Comparison of ENCODE assay signal across 15 cellular contexts in genomic region chr17:56808503-56808902, GRCh38. TPM values are rescaled to one million over a fixed set of nuclear protein-coding genes. Genes with fewer than 3 reads are reported as not detected.
DNase-seq lines count a peak whose midpoint lies in the region; ATAC-seq and TF ChIP-seq lines count a peak whose summit lies in the region.
"Had no signal": no experiment of that assay in that cellular context is flagged by ENCODE, and none has a peak within 500 bp of the region (broad histone marks: within the 10 kb centered on the region; RNA-seq: fewer than 3 reads in every experiment).

No MANE protein-coding gene starts in this region.

- whole genome bisulfite sequencing in sigmoid colon, 2 donors, result 61 to 67% methylated on average over 3 of the region's 3 CpGs

- peak overlapping the region in 3 of 4 donors; percentile 51 to 65 (median 65) for H3K27ac ChIP-seq in sigmoid colon
- H3K27ac ChIP-seq: colonic mucosa, PC-9, transverse colon had no signal

- TF ChIP-seq CTCF in sigmoid colon (IDR thresholded peaks at IDR 0.05), result no peak

- TF ChIP-seq EP300 in sigmoid colon (IDR thresholded peaks at IDR 0.05), result peak in 1 of 4 donors; percentile 12

- no peaks in the 10 kb centered on the region for H3K27me3 ChIP-seq in sigmoid colon
- H3K27me3 ChIP-seq: colonic mucosa, transverse colon had no signal

- DNase-seq in NCI-H2196 (lab: John Stamatoyannopoulos, UW; ENCODE audit: unreplicated experiment) (peak; percentile 24), NCI-H2196 treated with DMSO at 0.1 percent for 48 hours (lab: John Stamatoyannopoulos, UW; ENCODE audit: unreplicated experiment) (no peak), NCI-H2171 treated with DMSO at 0.1 percent for 48 hours (lab: John Stamatoyannopoulos, UW) (peak; percentile 90), cerebellar cortex (ENCODE audit: low spot score) (peak; percentile 30), sigmoid colon (no peak), SK-N-DZ (ENCODE audit: low spot score) (no peak)
- DNase-seq in activated CD4-positive, alpha-beta T cell treated with anti-CD3 and anti-CD28 coated beads for 1 hour, result no peak
- DNase-seq: activated B cell treated with CpG ODN at 0.5 μM for 24 hours; aorta; colonic mucosa; PC-9; stimulated activated CD4-positive, alpha-beta T cell treated with anti-CD3 and anti-CD28 coated beads, Interleukin-2, amount 100 ng/mL, for 48 hours; SW 1271; transverse colon had no signal

- H3K36me3 ChIP-seq in sigmoid colon, result no peaks in the 10 kb centered on the region
- H3K36me3 ChIP-seq: colonic mucosa, transverse colon had no signal

- intact Hi-C loops in sigmoid colon (cut with DNase I), result no loop called here

- no peak for TF ChIP-seq POLR2A in sigmoid colon (IDR thresholded peaks at IDR 0.05)

- H3K4me1 ChIP-seq in sigmoid colon, result peaks cover 0 to 35% (median 21%) of the 10 kb centered on the region in 4 donors
- H3K4me1 ChIP-seq: colonic mucosa, transverse colon had no signal

- ATAC-seq in GM21390 (IDR thresholded peaks at IDR 0.05; ENCODE audit: unreplicated experiment), result no peak

- no peaks in the 10 kb centered on the region for H3K9me3 ChIP-seq in sigmoid colon
- H3K9me3 ChIP-seq: colonic mucosa, transverse colon had no signal

- no peak overlapping the region for H3K4me3 ChIP-seq in sigmoid colon
- H3K4me3 ChIP-seq: colonic mucosa, PC-9, transverse colon had no signal

RNA-seq across cellular contexts. Expression of gene C17orf67, which starts 25.2 kb away (rescaled TPM):
- total RNA-seq in sigmoid colon, result 1 to 10 TPM; 1.8 to 2.8 (median 2.1) TPM
- polyA plus RNA-seq in sigmoid colon, result 1 to 10 TPM in 1 of 3 donors, under 1 TPM in 1, not detected in 1; 0.99 to 1.4 TPM
- 0.36 and 0.50 TPM in 2 replicates for polyA plus RNA-seq in SK-N-DZ (2014; cell fraction: cytosol; rRNA removed)
- 0.44 and 1.7 TPM in 2 replicates for polyA plus RNA-seq in SK-N-DZ (2014; cell fraction: nucleus; rRNA removed)

RNA-seq across cellular contexts. Expression of gene DGKE, which starts 25.4 kb away (rescaled TPM):
- 10 to 100 TPM; 20.3 to 33.8 (median 29.2) TPM for total RNA-seq in sigmoid colon
- 1 to 10 TPM in 1 of 3 donors, under 1 TPM in 2; 0.60 to 2.5 (median 0.92) TPM for polyA plus RNA-seq in sigmoid colon
- 7.2 TPM in 2 replicates for polyA plus RNA-seq in SK-N-DZ (2014; cell fraction: cytosol; rRNA removed)
- 14.2 and 15.5 TPM in 2 replicates for polyA plus RNA-seq in SK-N-DZ (2014; cell fraction: nucleus; rRNA removed)

Comparison
In these comparisons a context has a peak if more than half of its experiments do, and no peak if none do; other contexts are left out.
1. DNase-seq: peak in NCI-H2196 (single experiment), NCI-H2171 treated with DMSO at 0.1 percent for 48 hours (single experiment) and cerebellar cortex (single experiment); none in NCI-H2196 treated with DMSO at 0.1 percent for 48 hours (single experiment), sigmoid colon (single experiment), activated CD4-positive, alpha-beta T cell treated with anti-CD3 and anti-CD28 coated beads for 1 hour (single experiment) and SK-N-DZ (single experiment).